ENCODE assay signal across 8 cellular contexts in genomic region chr4:143700060-143700419, GRCh38. TPM values are rescaled to one million over a fixed set of nuclear protein-coding genes. Genes with fewer than 3 reads are reported as not detected.
A peak's percentile ranks its signal among the peaks of the same experiment; 100 is the strongest.
DNase-seq lines count a peak whose midpoint lies in the region; ATAC-seq and TF ChIP-seq lines count a peak whose summit lies in the region.
"Had no signal": no experiment of that assay in that cellular context is flagged by ENCODE, and none has a peak within 500 bp of the region (broad histone marks: within the 10 kb centered on the region; RNA-seq: fewer than 3 reads in every experiment).

No MANE protein-coding gene starts in this region.

- DNase-seq in H7, result peak; percentile 56
- DNase-seq in activated CD4-positive, alpha-beta memory T cell treated with anti-CD3 and anti-CD28 coated beads, Interleukin-2, amount 10 ng/mL, durations not matched to agents 7 days and 5 days, result no peak
- no peak for DNase-seq in left ventricle myocardium inferior
- DNase-seq in SJCRH30, result no peak

- no peaks in the 10 kb centered on the region for H3K36me3 Mint-ChIP-seq in activated CD4-positive, alpha-beta memory T cell treated with anti-CD3 and anti-CD28 coated beads, Interleukin-2, amount 10 ng/mL, durations not matched to agents 7 days and 5 days (ENCODE audit: low read depth)
- no peaks in the 10 kb centered on the region for H3K36me3 Mint-ChIP-seq in stimulated activated memory B cell treated with anti-CD40 and anti-IgM and Interleukin-4, amounts not matched to agents 10 μg/mL and 1 μg/mL and 100 μg/mL, for 72 hours

- H3K27me3 Mint-ChIP-seq in activated CD4-positive, alpha-beta memory T cell treated with anti-CD3 and anti-CD28 coated beads, Interleukin-2, amount 10 ng/mL, durations not matched to agents 7 days and 5 days, result peaks cover 47% of the 10 kb centered on the region
- H3K27me3 Mint-ChIP-seq in stimulated activated memory B cell treated with anti-CD40 and anti-IgM and Interleukin-4, amounts not matched to agents 10 μg/mL and 1 μg/mL and 100 μg/mL, for 72 hours, result peaks cover 53% of the 10 kb centered on the region

- peaks cover 10% of the 10 kb centered on the region for H3K4me1 Mint-ChIP-seq in activated CD4-positive, alpha-beta memory T cell treated with anti-CD3 and anti-CD28 coated beads, Interleukin-2, amount 10 ng/mL, durations not matched to agents 7 days and 5 days
- H3K4me1 Mint-ChIP-seq in stimulated activated memory B cell treated with anti-CD40 and anti-IgM and Interleukin-4, amounts not matched to agents 10 μg/mL and 1 μg/mL and 100 μg/mL, for 72 hours, result peaks cover 16% of the 10 kb centered on the region

- no peak for ATAC-seq in stimulated activated memory B cell treated with anti-CD40 and anti-IgM and Interleukin-4, amounts not matched to agents 10 μg/mL and 1 μg/mL and 100 μg/mL, for 72 hours
- ATAC-seq in HG02973 (IDR thresholded peaks at IDR 0.05; ENCODE audit: unreplicated experiment) (no peak), GM18511 (IDR thresholded peaks at IDR 0.05; ENCODE audit: unreplicated experiment) (no peak)

- H3K4me3 Mint-ChIP-seq in activated CD4-positive, alpha-beta memory T cell treated with anti-CD3 and anti-CD28 coated beads, Interleukin-2, amount 10 ng/mL, durations not matched to agents 7 days and 5 days, result peak overlapping the region; percentile 22
- H3K4me3 Mint-ChIP-seq in stimulated activated memory B cell treated with anti-CD40 and anti-IgM and Interleukin-4, amounts not matched to agents 10 μg/mL and 1 μg/mL and 100 μg/mL, for 72 hours, result peak overlapping the region; percentile 31

- peaks cover 45% of the 10 kb centered on the region for H3K27me3 ChIP-seq in H7 (ENCODE audit: control insufficient read depth, insufficient read depth, low read length)
- H3K27me3 ChIP-seq in left ventricle myocardium inferior (ENCODE audit: low read depth), result peaks cover 46% of the 10 kb centered on the region
- no peaks in the 10 kb centered on the region for H3K27me3 ChIP-seq in SJCRH30

- H3K27ac ChIP-seq in left ventricle myocardium inferior (replicated peaks) (no peak overlapping the region), SJCRH30 (no peak overlapping the region)

- CTCF ChIA-PET in activated CD4-positive, alpha-beta memory T cell treated with anti-CD3 and anti-CD28 coated beads, Interleukin-2, amount 10 ng/mL, durations not matched to agents 7 days and 5 days (lab: Charles Lee), result no interaction called here

- no peaks in the 10 kb centered on the region for H3K9me3 Mint-ChIP-seq in activated CD4-positive, alpha-beta memory T cell treated with anti-CD3 and anti-CD28 coated beads, Interleukin-2, amount 10 ng/mL, durations not matched to agents 7 days and 5 days
- H3K9me3 Mint-ChIP-seq in stimulated activated memory B cell treated with anti-CD40 and anti-IgM and Interleukin-4, amounts not matched to agents 10 μg/mL and 1 μg/mL and 100 μg/mL, for 72 hours, result no peaks in the 10 kb centered on the region

- TF ChIP-seq CTCF in left ventricle myocardium inferior (IDR thresholded peaks at IDR 0.05; ENCODE audit: borderline replicate concordance), result no peak

- intact Hi-C loops in left ventricle myocardium inferior (cut with micrococcal nuclease), result no loop called here

- H3K4me1 ChIP-seq in left ventricle myocardium inferior (peaks cover 21% of the 10 kb centered on the region), SJCRH30 (no peaks in the 10 kb centered on the region)

- H3K4me3 ChIP-seq in H7 (ENCODE audit: insufficient read depth, low read depth, low read length), result peak overlapping the region; percentile 49
- H3K4me3 ChIP-seq in left ventricle myocardium inferior, result peak overlapping the region; percentile 66
- H3K4me3 ChIP-seq in SJCRH30, result no peak overlapping the region

- H3K36me3 ChIP-seq in H7 (replicated peaks; ENCODE audit: control insufficient read depth, insufficient read depth, low read length) (no peaks in the 10 kb centered on the region), left ventricle myocardium inferior (no peaks in the 10 kb centered on the region), SJCRH30 (no peaks in the 10 kb centered on the region)

- POLR2A ChIA-PET in activated CD4-positive, alpha-beta memory T cell treated with anti-CD3 and anti-CD28 coated beads, Interleukin-2, amount 10 ng/mL, durations not matched to agents 7 days and 5 days (lab: Charles Lee), result no interaction called here

- no peaks in the 10 kb centered on the region for H3K9me3 ChIP-seq in left ventricle myocardium inferior (replicated peaks)
- no peaks in the 10 kb centered on the region for H3K9me3 ChIP-seq in SJCRH30 (replicated peaks)

- no peak overlapping the region for H3K27ac Mint-ChIP-seq in activated CD4-positive, alpha-beta memory T cell treated with anti-CD3 and anti-CD28 coated beads, Interleukin-2, amount 10 ng/mL, durations not matched to agents 7 days and 5 days
- no peak overlapping the region for H3K27ac Mint-ChIP-seq in stimulated activated memory B cell treated with anti-CD40 and anti-IgM and Interleukin-4, amounts not matched to agents 10 μg/mL and 1 μg/mL and 100 μg/mL, for 72 hours

RNA-seq across cellular contexts. Expression of gene FREM3, which starts 0.4 kb away (rescaled TPM):
- 0.04 TPM in 1 of 2 replicates, not detected in the other for total RNA-seq in H7 (2014; rRNA removed; shearing (Covaris generic))
- total RNA-seq in activated CD4-positive, alpha-beta memory T cell treated with anti-CD3 and anti-CD28 coated beads, Interleukin-2, amount 10 ng/mL, durations not matched to agents 7 days and 5 days, result not detected
- total RNA-seq in left ventricle myocardium inferior, result not detected
- total RNA-seq in SJCRH30 (2014; rRNA removed; shearing (Covaris generic)), result not detected in 2 replicates
- total RNA-seq: fibroblast of villous mesenchyme had no signal
